Comparison of ENCODE assay signal across 21 cellular contexts in genomic region chr1:14841456-14841855, GRCh38.
DNase-seq lines count a peak whose midpoint lies in the region; ATAC-seq, FAIRE-seq and TF ChIP-seq lines count a peak whose summit lies in the region.
"Had no signal": no experiment of that assay in that cellular context is flagged by ENCODE, and none has a peak within 500 bp of the region (broad histone marks: within the 10 kb centered on the region; RNA-seq: fewer than 3 reads in every experiment).

No MANE protein-coding gene starts in this region.

- BruUV-seq in IMR-90 (replicated peaks; lab: Mats Ljungman, UMichigan) (no TSS peak), K562 (replicated peaks; lab: Mats Ljungman, UMichigan) (no TSS peak), PC-9 (replicated peaks; lab: Mats Ljungman, UMichigan) (no TSS peak)

- H3K36me3 ChIP-seq in IMR-90 (ENCODE audit: control insufficient read depth, insufficient read depth, low read length) (no peaks in the 10 kb centered on the region), K562 (ENCODE audit: control insufficient read depth, insufficient read depth, low read length) (no peaks in the 10 kb centered on the region), PC-9 (ENCODE audit: low read depth) (no peaks in the 10 kb centered on the region)
- H3K36me3 ChIP-seq: BE2C, HAP-1 had no signal

- H3K14ac ChIP-seq in IMR-90 (replicated peaks; ENCODE audit: low read depth, low read length): peak overlapping the region; percentile 81

- H3K4me1 Mint-ChIP-seq in type B pancreatic cell (ENCODE audit: unreplicated experiment): no peaks in the 10 kb centered on the region
- H3K4me1 Mint-ChIP-seq: CD4-positive, CD25-positive, alpha-beta regulatory T cell; CD8-positive, alpha-beta memory T cell had no signal

- H2AK5ac ChIP-seq in IMR-90 (ENCODE audit: low read depth, low read length): peak overlapping the region; percentile 97

- H3K79me1 ChIP-seq in IMR-90 (ENCODE audit: low read depth in 1 of 2, low read length in 2 of 2): no peaks in the 10 kb centered on the region

- H3K9me1 ChIP-seq in IMR-90 (ENCODE audit: insufficient read depth, low read length) (peaks cover 4% of the 10 kb centered on the region; the same call in 1 of the 2 replicates), K562 (ENCODE audit: control insufficient read depth, insufficient read depth, low read length) (no peaks in the 10 kb centered on the region)

- H3K27me3 Mint-ChIP-seq in type B pancreatic cell: no peaks in the 10 kb centered on the region

- DNase-seq in IMR-90 (peak; percentile 6), M059J (ENCODE audit: low read depth) (peak; percentile 34), K562 (ENCODE audit: extremely low read depth in 1 of 4, low spot score in 3 of 4) (no peak), type B pancreatic cell (ENCODE audit: extremely low spot score, unreplicated experiment) (no peak), PC-9 (no peak), nucleus accumbens (lab: John Stamatoyannopoulos, UW) (no peak)
- DNase-seq: ACHN; BE2C; C1 segment of cervical spinal cord; CD4-positive, CD25-positive, alpha-beta regulatory T cell; CD8-positive, alpha-beta memory T cell; COR-L47; DMS 273 treated with DMSO at 0.1 percent for 48 hours; DMS53; DND-41; EL had no signal

- H3K9me3 ChIP-seq in IMR-90 (ENCODE audit: control insufficient read depth, insufficient read depth, low read length) (peaks cover 8% of the 10 kb centered on the region; the same call in 1 of the 2 replicates), K562 (replicated peaks; ENCODE audit: control insufficient read depth, insufficient read depth, low read depth, low read length) (peaks cover 21% of the 10 kb centered on the region), PC-9 (ENCODE audit: insufficient read depth, low read depth) (no peaks in the 10 kb centered on the region)
- H3K9me3 ChIP-seq: BE2C had no signal

- peak overlapping the region; percentile 52 for H3K4me3 Mint-ChIP-seq in type B pancreatic cell
- H3K4me3 Mint-ChIP-seq: CD4-positive, CD25-positive, alpha-beta regulatory T cell; CD8-positive, alpha-beta memory T cell had no signal

- no peak overlapping the region for H3K4me2 ChIP-seq in IMR-90 (ENCODE audit: low read depth, low read length)
- H3K4me2 ChIP-seq in K562 (ENCODE audit: insufficient read depth, low read length): no peak overlapping the region
- H3K4me2 ChIP-seq in PC-9: no peak overlapping the region

- FAIRE-seq in K562 (lab: Jason Lieb, UNC): no peak
- FAIRE-seq: A204.1, GM12878, H1 had no signal

- CTCF ChIA-PET in IMR-90 (lab: Yijun Ruan, JAX): no interaction called here
- CTCF ChIA-PET in K562 (lab: Yijun Ruan, JAX; ENCODE audit: low intra/inter-chr PET ratio): no interaction called here
- CTCF ChIA-PET in PC-9 (lab: Charles Lee): no interaction called here

- H2AK9ac ChIP-seq in IMR-90 (replicated peaks; ENCODE audit: low read depth, low read length, poor library complexity): no peak overlapping the region

- WGBS in IMR-90 (ENCODE audit: extremely low coverage in 2 of 2, insufficient read length in 1 of 2), 2 experiments: no CpG with 5 or more reads among the region's 2 CpGs
- WGBS in K562 (ENCODE audit: insufficient coverage, low coverage, missing lambda C conversion rate): 9% methylated on average over 2 of the region's 2 CpGs

- H3K9me3 Mint-ChIP-seq in type B pancreatic cell: peaks cover 21% of the 10 kb centered on the region

- no peak overlapping the region for H3K9ac ChIP-seq in IMR-90 (ENCODE audit: low read depth, low read length)
- no peak overlapping the region for H3K9ac ChIP-seq in K562 (ENCODE audit: insufficient read depth in 1 of 2, low read depth in 2 of 2, low read length in 2 of 2)

- TF ChIP-seq CTCF in IMR-90 (conservative IDR thresholded peaks at IDR 0.05; ENCODE audit: low read depth, low read length) (no peak), K562 (IDR thresholded peaks at IDR 0.05 in 2 of 3, conservative IDR thresholded peaks at IDR 0.05 in 1 of 3; ENCODE audit: insufficient read depth in 2 of 3, low read depth in 1 of 3, low read length in 3 of 3) (no peak), type B pancreatic cell (conservative IDR thresholded peaks at IDR 0.05) (no peak), PC-9 (conservative IDR thresholded peaks at IDR 0.05) (no peak)

- H3K27ac ChIP-seq in IMR-90 (ENCODE audit: insufficient read depth, low read length) (peak overlapping the region; percentile 97; the same call in 1 of the 2 replicates), K562 (ENCODE audit: extremely low read depth, low read depth, low read length) (no peak overlapping the region), PC-9 (no peak overlapping the region)

- H3K4me1 ChIP-seq in IMR-90 (ENCODE audit: control insufficient read depth, insufficient read depth, low read length): peaks cover 10% of the 10 kb centered on the region
- H3K4me1 ChIP-seq in K562 (replicated peaks in 1 of 2; ENCODE audit: control insufficient read depth in 2 of 2, insufficient read depth in 2 of 2, low read length in 2 of 2): peaks cover 0 to 13% of the 10 kb centered on the region in 2 experiments; a peak in 2 of 5 replicates
- H3K4me1 ChIP-seq in PC-9 (replicated peaks; ENCODE audit: insufficient read depth): no peaks in the 10 kb centered on the region
- H3K4me1 ChIP-seq: BE2C, HAP-1 had no signal

- peak overlapping the region; percentile 88 for H3K4ac ChIP-seq in IMR-90 (ENCODE audit: low read depth, low read length)

- TF ChIP-seq RAD21 in IMR-90 (IDR thresholded peaks at IDR 0.05; ENCODE audit: low read length) (no peak), K562 (CRISPR knock-in tag; conservative IDR thresholded peaks at IDR 0.05 in 1 of 2, IDR thresholded peaks at IDR 0.05 in 1 of 2) (no peak)

- peaks cover 8% of the 10 kb centered on the region for H3K36me3 Mint-ChIP-seq in type B pancreatic cell
- H3K36me3 Mint-ChIP-seq: CD4-positive, CD25-positive, alpha-beta regulatory T cell had no signal

- H4K5ac ChIP-seq in IMR-90 (ENCODE audit: low read depth, low read length): peak overlapping the region; percentile 81

- intact Hi-C loops in IMR-90 (cut with micrococcal nuclease): no loop called here
- intact Hi-C loops in K562 (cut with micrococcal nuclease): no loop called here
- intact Hi-C loops in PC-9 (cut with micrococcal nuclease; ENCODE audit: unreplicated experiment): no loop called here

- no peak overlapping the region for H3K56ac ChIP-seq in IMR-90 (ENCODE audit: extremely low read depth, insufficient read depth, low read length)

- peak overlapping the region; percentile 97; the same call in 1 of the 2 replicates for H3K23ac ChIP-seq in IMR-90 (ENCODE audit: low read depth, low read length)

- peak overlapping the region; percentile 98 for H2BK20ac ChIP-seq in IMR-90 (ENCODE audit: low read depth, low read length)

- dilution Hi-C loops in IMR-90 (cut with HindIII; ENCODE audit: low sequenced_read_pairs, unreplicated experiment): no loop called here

- peak overlapping the region; percentile 97; the same call in 2 of the 3 replicates for H2BK15ac ChIP-seq in IMR-90 (ENCODE audit: low read depth, low read length)

- peak overlapping the region; percentile 92 for H4K91ac ChIP-seq in IMR-90 (ENCODE audit: insufficient read depth, low read depth, low read length)

- no peaks in the 10 kb centered on the region for H3F3A ChIP-seq in PC-9 (ENCODE audit: insufficient read depth, low read depth)

- POLR2A ChIA-PET in IMR-90 (lab: Charles Lee; ENCODE audit: unreplicated experiment): no interaction called here
- POLR2A ChIA-PET in K562 (lab: Yijun Ruan, JAX): no interaction called here
- POLR2A ChIA-PET in PC-9 (lab: Charles Lee; ENCODE audit: unreplicated experiment): no interaction called here

- H3K79me2 ChIP-seq in K562 (ENCODE audit: control insufficient read depth, insufficient read depth, low read length) (no peaks in the 10 kb centered on the region), PC-9 (ENCODE audit: low read depth) (no peaks in the 10 kb centered on the region)

- TF ChIP-seq POLR2A in IMR-90 (IDR thresholded peaks at IDR 0.05; ENCODE audit: low read depth, low read length) (no peak), K562 (conservative IDR thresholded peaks at IDR 0.05) (no peak)

- peak overlapping the region; percentile 49 for H2BK5ac ChIP-seq in IMR-90 (ENCODE audit: low read depth, low read length, poor library complexity, severe bottlenecking)

- in situ Hi-C loops in IMR-90 (cut with MboI; ENCODE audit: low sequenced_read_pairs): no loop called here
- in situ Hi-C loops in K562 (cut with MboI): no loop called here

- peak overlapping the region; percentile 91 for H3K18ac ChIP-seq in IMR-90 (ENCODE audit: low read depth, low read length)

- H4K8ac ChIP-seq in IMR-90 (ENCODE audit: low read depth in 2 of 2, low read length in 2 of 2): peak overlapping the region; percentile 10 to 83; a peak in 2 of 4 replicates

- no peaks in the 10 kb centered on the region for H3K9me2 ChIP-seq in PC-9 (ENCODE audit: insufficient read depth)

- H2AFZ ChIP-seq in IMR-90 (replicated peaks; ENCODE audit: low read length, poor library complexity) (no peak overlapping the region), K562 (ENCODE audit: low read depth, low read length) (no peak overlapping the region), PC-9 (no peak overlapping the region)

- H3K27me3 ChIP-seq in IMR-90 (ENCODE audit: control insufficient read depth, insufficient read depth, low read length) (no peaks in the 10 kb centered on the region; the same call in 1 of the 2 replicates), K562 (ENCODE audit: control insufficient read depth in 2 of 2, insufficient read depth in 2 of 2, low read length in 2 of 2) (no peaks in the 10 kb centered on the region), PC-9 (ENCODE audit: insufficient read depth, low read depth) (no peaks in the 10 kb centered on the region)
- H3K27me3 ChIP-seq: BE2C had no signal

- H3K4me3 ChIP-seq in IMR-90 (ENCODE audit: insufficient read depth, low read depth, low read length): no peak overlapping the region
- H3K4me3 ChIP-seq in K562: no peak overlapping the region
- H3K4me3 ChIP-seq in PC-9: no peak overlapping the region
- H3K4me3 ChIP-seq: GM12878, HAP-1 had no signal

- H4K20me1 ChIP-seq in IMR-90 (ENCODE audit: insufficient read depth, low read length): peaks cover 3% of the 10 kb centered on the region; the same call in 1 of the 2 replicates
- no peaks in the 10 kb centered on the region for H4K20me1 ChIP-seq in K562 (replicated peaks; ENCODE audit: control insufficient read depth, insufficient read depth, low read length)
- no peaks in the 10 kb centered on the region for H4K20me1 ChIP-seq in PC-9 (ENCODE audit: insufficient read depth)

- no peak for ATAC-seq in IMR-90 (ENCODE audit: low read depth)
- ATAC-seq in K562: no peak
- ATAC-seq in HG03280 (IDR thresholded peaks at IDR 0.05; ENCODE audit: unreplicated experiment): no peak
- ATAC-seq: GM12878 had no signal

- peak overlapping the region; percentile 98 for H2BK120ac ChIP-seq in IMR-90 (ENCODE audit: low read depth, low read length)

- no peak overlapping the region for H3K27ac Mint-ChIP-seq in type B pancreatic cell

- TF ChIP-seq EP300 in K562 (IDR thresholded peaks at IDR 0.05; ENCODE audit: low read length): no peak

TF ChIP-seq in IMR-90, 13 proteins besides CTCF, POLR2A, EP300 and RAD21 (continues in another document):
- TF ChIP-seq SMC3 (IDR thresholded peaks at IDR 0.05; ENCODE audit: low read depth, low read length): no peak
- no peak for TF ChIP-seq MAFK (IDR thresholded peaks at IDR 0.05; ENCODE audit: low read depth, low read length)

TF ChIP-seq in K562, 482 proteins besides CTCF, POLR2A, EP300 and RAD21 (continues in another document):
- TF ChIP-seq SNAPC5 (CRISPR knock-in tag; IDR thresholded peaks at IDR 0.05): no peak

Comparison
In these comparisons a context has a peak if more than half of its experiments do, and no peak if none do; other contexts are left out.
1. DNase-seq: peak in IMR-90 (single experiment) and M059J (single experiment); none in K562 (0 of 4), type B pancreatic cell (single experiment), PC-9 (0 of 2) and nucleus accumbens (0 of 56).